Comparison of ENCODE assay signal across 12 cellular contexts in the genomic region with DNA sequence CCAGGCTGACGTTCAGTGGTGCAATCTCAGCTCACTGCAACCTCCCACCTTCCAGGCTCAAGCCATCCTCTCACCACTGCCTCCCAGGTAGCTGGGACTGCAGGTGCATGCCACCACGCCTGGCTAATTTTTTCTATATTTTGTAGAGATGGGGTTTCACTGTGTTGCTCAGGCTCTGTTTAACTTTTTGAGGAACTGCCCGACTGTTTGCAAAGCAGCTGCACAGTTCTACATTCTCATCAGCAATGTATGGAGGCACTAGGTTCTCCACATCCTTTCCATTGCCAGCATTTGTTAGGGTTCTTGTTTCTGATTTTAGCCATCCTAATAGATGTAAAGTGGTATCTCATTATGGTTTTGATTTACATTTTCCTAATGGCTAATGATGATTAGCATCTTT.
"Had no signal": no experiment of that assay in that cellular context is flagged by ENCODE, and none has a peak within 500 bp of the region (broad histone marks: within the 10 kb centered on the region; RNA-seq: fewer than 3 reads in every experiment).

No MANE protein-coding gene starts in this region.

- H3K27ac ChIP-seq: thyroid gland had no signal

- H3K4me3 Mint-ChIP-seq: activated naive CD8-positive, alpha-beta T cell treated with anti-CD3 and anti-CD28 coated beads, Interleukin-2, amount 10 ng/mL, durations not matched to agents 7 days and 5 days had no signal

- H3K27ac Mint-ChIP-seq: activated naive CD8-positive, alpha-beta T cell treated with anti-CD3 and anti-CD28 coated beads, Interleukin-2, amount 10 ng/mL, durations not matched to agents 7 days and 5 days; T-helper 17 cell had no signal

- H3K4me3 ChIP-seq: esophagus squamous epithelium, heart left ventricle, skin epidermis, thyroid gland had no signal

- H3K27me3 ChIP-seq: esophagus squamous epithelium, heart left ventricle, thyroid gland had no signal

- H3K36me3 ChIP-seq: thyroid gland had no signal

- ATAC-seq: heart left ventricle, left lobe of liver, T-helper 17 cell had no signal

- H3K27me3 Mint-ChIP-seq: activated naive CD8-positive, alpha-beta T cell treated with anti-CD3 and anti-CD28 coated beads, Interleukin-2, amount 10 ng/mL, durations not matched to agents 7 days and 5 days; T-helper 17 cell had no signal

- H3K9me3 Mint-ChIP-seq: activated naive CD8-positive, alpha-beta T cell treated with anti-CD3 and anti-CD28 coated beads, Interleukin-2, amount 10 ng/mL, durations not matched to agents 7 days and 5 days had no signal

- H3K9me3 ChIP-seq: esophagus squamous epithelium, heart left ventricle, thyroid gland had no signal

- DNase-seq: activated gamma-delta T cell treated with Interleukin-2 at 50 U/mL for 16 hours; activated naive CD8-positive, alpha-beta T cell treated with anti-CD3 and anti-CD28 coated beads, Interleukin-2, amount 10 ng/mL, durations not matched to agents 7 days and 5 days; activated T-cell treated with anti-CD3 and anti-CD28 coated beads, Interleukin-2, amount 50 U/mL, for 1 hour; esophagus squamous epithelium; foreskin fibroblast; heart left ventricle; islet precursor cell; mesenchymal stem cell; T-helper 17 cell; thyroid gland had no signal
